16 cellular contexts compared by ENCODE assay signal in the genomic region with DNA sequence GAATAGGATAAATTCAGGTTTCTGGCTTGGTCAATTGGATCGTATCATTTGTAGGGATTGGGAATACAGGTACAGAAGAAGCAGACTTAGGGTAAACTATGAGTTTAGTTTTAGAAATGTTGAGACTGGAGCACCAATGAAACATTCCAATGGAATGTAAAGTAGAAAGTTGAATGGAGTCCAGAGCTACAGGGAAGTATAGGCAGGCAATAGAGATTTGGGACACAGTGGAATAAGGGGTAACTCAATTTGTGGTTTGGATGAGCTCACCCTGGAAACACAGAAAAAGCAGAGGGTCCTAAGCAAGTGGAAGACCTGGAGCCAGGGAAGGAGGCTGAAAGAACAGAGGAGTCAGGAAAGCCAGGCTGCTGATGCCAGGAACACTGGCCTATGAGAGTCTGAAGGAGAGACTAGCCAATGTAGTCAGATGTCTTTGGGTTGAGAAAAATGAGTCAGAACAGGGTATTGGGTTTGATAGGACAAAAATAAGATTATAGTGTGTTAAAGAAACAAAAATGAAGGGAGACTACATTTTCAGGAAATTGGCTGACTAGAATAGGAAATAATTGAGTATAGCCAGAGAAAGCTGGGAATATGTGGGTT.
DNase-seq lines count a peak whose midpoint lies in the region; ATAC-seq, FAIRE-seq and TF ChIP-seq lines count a peak whose summit lies in the region.
"Had no signal": no experiment of that assay in that cellular context is flagged by ENCODE, and none has a peak within 500 bp of the region (broad histone marks: within the 10 kb centered on the region; RNA-seq: fewer than 3 reads in every experiment).

No MANE protein-coding gene starts in this region.

- no TSS peak for BruUV-seq in IMR-90 (replicated peaks; lab: Mats Ljungman, UMichigan)

- H2AK9ac ChIP-seq in IMR-90 (replicated peaks; ENCODE audit: low read depth, low read length, poor library complexity), result no peak overlapping the region

- no peaks in the 10 kb centered on the region for H3K79me2 ChIP-seq in osteoblast (ENCODE audit: insufficient read depth, low read length)

- peaks cover 9% of the 10 kb centered on the region for H3K4me1 ChIP-seq in IMR-90 (ENCODE audit: control insufficient read depth, insufficient read depth, low read length)
- H3K4me1 ChIP-seq in osteoblast (ENCODE audit: insufficient read depth, low read length), result peaks cover 9% of the 10 kb centered on the region
- no peaks in the 10 kb centered on the region for H3K4me1 ChIP-seq in thyroid gland
- no peaks in the 10 kb centered on the region for H3K4me1 ChIP-seq in gastrocnemius medialis
- H3K4me1 ChIP-seq: spleen had no signal

- H3K4ac ChIP-seq in IMR-90 (ENCODE audit: low read depth, low read length), result peak overlapping the region; percentile 81

- H2BK15ac ChIP-seq in IMR-90 (ENCODE audit: low read depth, low read length), result 0 out of 3 replicates have a peak overlapping the region, but pooled peaks have one; percentile 22

- peak overlapping the region; percentile 37; the same call in 1 of the 2 replicates for H2AK5ac ChIP-seq in IMR-90 (ENCODE audit: low read depth, low read length)

- H3K27me3 ChIP-seq in IMR-90 (ENCODE audit: control insufficient read depth, insufficient read depth, low read length) (no peaks in the 10 kb centered on the region), osteoblast (ENCODE audit: insufficient read depth, low read length) (no peaks in the 10 kb centered on the region), thyroid gland (no peaks in the 10 kb centered on the region), gastrocnemius medialis (no peaks in the 10 kb centered on the region)
- H3K27me3 ChIP-seq: spleen had no signal

- ATAC-seq in IMR-90 (ENCODE audit: low read depth) (peak; percentile 83), gastrocnemius medialis (no peak), HG03175 (IDR thresholded peaks at IDR 0.05; ENCODE audit: unreplicated experiment) (no peak)
- ATAC-seq: natural killer cell had no signal

- H4K91ac ChIP-seq in IMR-90 (ENCODE audit: insufficient read depth, low read depth, low read length), result peak overlapping the region; percentile 53; the same call in 1 of the 2 replicates

- no peak overlapping the region for H3K9ac ChIP-seq in IMR-90 (ENCODE audit: low read depth, low read length)

- H4K8ac ChIP-seq in IMR-90 (ENCODE audit: low read depth in 2 of 2, low read length in 2 of 2), result peak overlapping the region in 1 of 2 experiments; percentile 51; a peak in 1 of 4 replicates

- no peak overlapping the region; the same call in 1 of the 2 replicates for H3K14ac ChIP-seq in IMR-90 (replicated peaks; ENCODE audit: low read depth, low read length)

- H3K36me3 ChIP-seq in IMR-90 (ENCODE audit: control insufficient read depth, insufficient read depth, low read length) (no peaks in the 10 kb centered on the region), osteoblast (ENCODE audit: insufficient read depth, low read length) (no peaks in the 10 kb centered on the region), thyroid gland (no peaks in the 10 kb centered on the region), gastrocnemius medialis (no peaks in the 10 kb centered on the region)
- H3K36me3 ChIP-seq: spleen had no signal

- DNase-seq in D721Med (ENCODE audit: insufficient read length, low spot score), result no peak
- DNase-seq in IMR-90, result peak; percentile 65
- peak; percentile 16 for DNase-seq in choroid plexus epithelial cell (ENCODE audit: low read depth)
- DNase-seq in osteoblast (ENCODE audit: insufficient read length, low spot score, missing footprints), result no peak
- DNase-seq in thyroid gland, result no peak
- no peak for DNase-seq in gastrocnemius medialis
- DNase-seq: activated B cell treated with CpG ODN at 0.5 μM for 24 hours; amygdala; DND-41; natural killer cell; NCI-H1694; NCI-H345; NK-92 treated with Interleukin-12 subunit alpha and Interleukin-12 subunit beta, amount 100 ng/mL, for 24 hours; posterior cingulate gyrus; spleen had no signal

- dilution Hi-C loops in IMR-90 (cut with HindIII; ENCODE audit: low sequenced_read_pairs, unreplicated experiment), result no loop called here

- H3K23ac ChIP-seq in IMR-90 (ENCODE audit: low read depth, low read length), result peak overlapping the region; percentile 48; the same call in 1 of the 2 replicates

- FAIRE-seq in D721Med (lab: Jason Lieb, UNC), result peak; percentile 29

- H3K9me1 ChIP-seq in IMR-90 (ENCODE audit: insufficient read depth, low read length), result peaks cover 9% of the 10 kb centered on the region

- H3K4me2 ChIP-seq in IMR-90 (ENCODE audit: low read depth, low read length) (peak overlapping the region; percentile 28; the same call in 1 of the 2 replicates), osteoblast (ENCODE audit: insufficient read depth, low read length) (peak overlapping the region; percentile 13)

- H3K9me3 ChIP-seq in IMR-90 (ENCODE audit: control insufficient read depth, insufficient read depth, low read length) (no peaks in the 10 kb centered on the region), osteoblast (ENCODE audit: low read depth, low read length) (no peaks in the 10 kb centered on the region), thyroid gland (no peaks in the 10 kb centered on the region), gastrocnemius medialis (no peaks in the 10 kb centered on the region)
- H3K9me3 ChIP-seq: spleen had no signal

- no peak overlapping the region for H3K56ac ChIP-seq in IMR-90 (ENCODE audit: extremely low read depth, insufficient read depth, low read length)

- TF ChIP-seq POLR2A in IMR-90 (IDR thresholded peaks at IDR 0.05; ENCODE audit: low read depth, low read length) (no peak), thyroid gland (IDR thresholded peaks at IDR 0.05) (no peak), gastrocnemius medialis (IDR thresholded peaks at IDR 0.05) (no peak)

- CTCF ChIA-PET in IMR-90 (lab: Yijun Ruan, JAX), result no interaction called here

- in situ Hi-C loops in IMR-90 (cut with MboI; ENCODE audit: low sequenced_read_pairs), result no loop called here
- in situ Hi-C loops in gastrocnemius medialis (cut with MboI; ENCODE audit: low sequenced_read_pairs in 4 of 4), result no loop called here

- H3K4me3 ChIP-seq in IMR-90 (ENCODE audit: insufficient read depth, low read depth, low read length) (no peak overlapping the region), choroid plexus epithelial cell (ENCODE audit: low read depth, low read length) (no peak overlapping the region), osteoblast (ENCODE audit: insufficient read depth, low read length) (no peak overlapping the region), thyroid gland (replicated peaks in 1 of 3) (no peak overlapping the region), gastrocnemius medialis (no peak overlapping the region)
- H3K4me3 ChIP-seq: spleen had no signal

- peak overlapping the region; percentile 62 for H2BK5ac ChIP-seq in IMR-90 (ENCODE audit: low read depth, low read length, poor library complexity, severe bottlenecking)

- TF ChIP-seq RAD21 in IMR-90 (IDR thresholded peaks at IDR 0.05; ENCODE audit: low read length), result no peak

- POLR2A ChIA-PET in IMR-90 (lab: Charles Lee; ENCODE audit: unreplicated experiment), result no interaction called here

- H2BK20ac ChIP-seq in IMR-90 (ENCODE audit: low read depth, low read length), result peak overlapping the region; percentile 77

- no peaks in the 10 kb centered on the region for H3K79me1 ChIP-seq in IMR-90 (ENCODE audit: low read depth in 1 of 2, low read length in 2 of 2)

- H3K27ac ChIP-seq in IMR-90 (ENCODE audit: insufficient read depth, low read length), result no peak overlapping the region; the same call in 1 of the 2 replicates
- no peak overlapping the region for H3K27ac ChIP-seq in osteoblast (ENCODE audit: low read depth, low read length)
- H3K27ac ChIP-seq in thyroid gland, result no peak overlapping the region
- H3K27ac ChIP-seq in gastrocnemius medialis, result no peak overlapping the region
- H3K27ac ChIP-seq: spleen had no signal

- intact Hi-C loops in IMR-90 (cut with micrococcal nuclease) (loop anchor here (5.0 kb wide), 1 partner anchor 42 kb away; no protein-coding TSS in a partner anchor), thyroid gland (cut with DNase I) (no loop called here), gastrocnemius medialis (cut with DNase I; ENCODE audit: low total_unique reads) (no loop called here)

- H4K5ac ChIP-seq in IMR-90 (ENCODE audit: low read depth, low read length), result peak overlapping the region; percentile 56; the same call in 1 of the 2 replicates

- peak overlapping the region; percentile 61 for H2BK120ac ChIP-seq in IMR-90 (ENCODE audit: low read depth, low read length)

- H3K18ac ChIP-seq in IMR-90 (ENCODE audit: low read depth, low read length), result peak overlapping the region; percentile 31; the same call in 1 of the 2 replicates

- H4K20me1 ChIP-seq in IMR-90 (ENCODE audit: insufficient read depth, low read length), result no peaks in the 10 kb centered on the region
- no peaks in the 10 kb centered on the region for H4K20me1 ChIP-seq in osteoblast (ENCODE audit: insufficient read depth, low read length)

- peak overlapping the region; percentile 75 for H2AFZ ChIP-seq in IMR-90 (replicated peaks; ENCODE audit: low read length, poor library complexity)
- H2AFZ ChIP-seq in osteoblast (ENCODE audit: low read length), result no peak overlapping the region

- 67% methylated on average over 1 of the region's 1 CpG; no CpG with 5 or more reads in 1 of the 2 experiments for WGBS in IMR-90 (ENCODE audit: extremely low coverage in 2 of 2, insufficient read length in 1 of 2), 2 experiments
- WGBS in thyroid gland, 2 donors, result 96 to 98% methylated on average over 1 of the region's 1 CpG

- TF ChIP-seq CTCF in D721Med (IDR thresholded peaks at IDR 0.05; ENCODE audit: insufficient read depth, missing control alignments), result no peak
- TF ChIP-seq CTCF in IMR-90 (conservative IDR thresholded peaks at IDR 0.05; ENCODE audit: low read depth, low read length), result no peak
- TF ChIP-seq CTCF in choroid plexus epithelial cell (conservative IDR thresholded peaks at IDR 0.05; ENCODE audit: low read depth, low read length), result no peak
- TF ChIP-seq CTCF in osteoblast (IDR thresholded peaks at IDR 0.05; ENCODE audit: extremely low read depth, low read depth, low read length), result no peak
- TF ChIP-seq CTCF in thyroid gland (IDR thresholded peaks at IDR 0.05), result no peak
- TF ChIP-seq CTCF in gastrocnemius medialis (IDR thresholded peaks at IDR 0.05 in 4 of 5, conservative IDR thresholded peaks at IDR 0.05 in 1 of 5), result no peak

TF ChIP-seq in IMR-90, 13 proteins besides CTCF, POLR2A, EP300 and RAD21:
- TF ChIP-seq SMC3 (IDR thresholded peaks at IDR 0.05; ENCODE audit: low read depth, low read length), result no peak

Comparison
In these comparisons a context has a peak if more than half of its experiments do, and no peak if none do; other contexts are left out.
1. DNase-seq: peak in IMR-90 (single experiment) and choroid plexus epithelial cell (single experiment); none in D721Med (single experiment), osteoblast (single experiment), thyroid gland (0 of 2) and gastrocnemius medialis (0 of 2).